In genomic region chr2:219835493-219835892, GRCh38 we compare ENCODE assay signal across 27 cellular contexts.
"Had no signal": no experiment of that assay in that cellular context is flagged by ENCODE, and none has a peak within 500 bp of the region (broad histone marks: within the 10 kb centered on the region; RNA-seq: fewer than 3 reads in every experiment).

No MANE protein-coding gene starts in this region.

- DNase-seq: stimulated activated CD4-positive, alpha-beta T cell treated with anti-CD3 and anti-CD28 coated beads, Interleukin-2, amount 100 ng/mL, for 48 hours; stimulated activated CD4-positive, alpha-beta T cell treated with anti-CD3 and anti-CD28 coated beads, Interleukin-4, amount 100 ng/mL, for 1 hour; stimulated activated CD4-positive, alpha-beta T cell treated with anti-CD3 and anti-CD28 coated beads, Interleukin-4, amount 100 ng/mL, for 24 hours; stimulated activated CD4-positive, alpha-beta T cell treated with anti-CD3 and anti-CD28 coated beads, Interleukin-4, amount 100 ng/mL, for 4 hours; stimulated activated CD8-positive, alpha-beta memory T cell treated with anti-CD3 and anti-CD28 coated beads, Interleukin-4, amount 100 ng/mL, for 48 hours; stimulated activated naive B cell treated with anti-CD40 and anti-IgM and Interleukin-4, amounts not matched to agents 10 μg/mL and 1 μg/mL and 100 μg/mL, for 72 hours; stimulated activated naive CD4-positive, alpha-beta T cell; stimulated activated naive CD4-positive, alpha-beta T cell treated with Interleukin-2 at 50 U/mL for 16 hours; stimulated activated naive CD8-positive, alpha-beta T cell treated with anti-CD3 and anti-CD28 coated beads, Interleukin-15, amount 100 ng/mL, for 72 hours; stimulated activated naive CD8-positive, alpha-beta T cell treated with anti-CD3 and anti-CD28 coated beads, Interleukin-15, Interleukin-2, amounts not matched to agents 100 U/mL and 50 U/mL, for 24 hours; stomach; substantia nigra; testis; thyroid gland; tibial artery; transverse colon; upper lobe of left lung; upper lobe of right lung; uterus had no signal

- H3K4me3 Mint-ChIP-seq: stimulated activated effector memory CD8-positive, alpha-beta T cell treated with anti-CD3 and anti-CD28 coated beads, Interleukin-12 subunit alpha, Interleukin-12 subunit beta, amount 100 ng/mL, for 72 hours; stimulated activated memory B cell treated with anti-CD40 and anti-IgM and Interleukin-4, amounts not matched to agents 10 μg/mL and 1 μg/mL and 100 μg/mL, for 72 hours; stimulated activated naive B cell treated with anti-CD40 and anti-IgM and Interleukin-4, amounts not matched to agents 10 μg/mL and 1 μg/mL and 100 μg/mL, for 72 hours; stimulated activated naive CD8-positive, alpha-beta T cell treated with anti-CD3 and anti-CD28 coated beads, Interleukin-15, amount 100 ng/mL, for 72 hours; stimulated activated naive CD8-positive, alpha-beta T cell treated with anti-CD3 and anti-CD28 coated beads, Interleukin-15, Interleukin-2, amounts not matched to agents 100 ng/mL and 50 ng/mL, for 24 hours; type B pancreatic cell had no signal

- H3K36me3 Mint-ChIP-seq: stimulated activated effector memory CD8-positive, alpha-beta T cell treated with anti-CD3 and anti-CD28 coated beads, Interleukin-12 subunit alpha, Interleukin-12 subunit beta, amount 100 ng/mL, for 72 hours; stimulated activated memory B cell treated with anti-CD40 and anti-IgM and Interleukin-4, amounts not matched to agents 10 μg/mL and 1 μg/mL and 100 μg/mL, for 72 hours; stimulated activated naive B cell treated with anti-CD40 and anti-IgM and Interleukin-4, amounts not matched to agents 10 μg/mL and 1 μg/mL and 100 μg/mL, for 72 hours; type B pancreatic cell had no signal

- H3K9me3 Mint-ChIP-seq: stimulated activated memory B cell treated with anti-CD40 and anti-IgM and Interleukin-4, amounts not matched to agents 10 μg/mL and 1 μg/mL and 100 μg/mL, for 72 hours; stimulated activated naive CD8-positive, alpha-beta T cell treated with anti-CD3 and anti-CD28 coated beads, Interleukin-15, amount 100 ng/mL, for 72 hours; stimulated activated naive CD8-positive, alpha-beta T cell treated with anti-CD3 and anti-CD28 coated beads, Interleukin-15, Interleukin-2, amounts not matched to agents 100 ng/mL and 50 ng/mL, for 24 hours; type B pancreatic cell had no signal

- H3K27me3 ChIP-seq: suprapubic skin, testis, thyroid gland, tibial artery, tibial nerve, transverse colon, upper lobe of left lung, upper lobe of right lung, uterus, vagina had no signal

- H3K27me3 Mint-ChIP-seq: stimulated activated memory B cell treated with anti-CD40 and anti-IgM and Interleukin-4, amounts not matched to agents 10 μg/mL and 1 μg/mL and 100 μg/mL, for 72 hours; stimulated activated naive B cell treated with anti-CD40 and anti-IgM and Interleukin-4, amounts not matched to agents 10 μg/mL and 1 μg/mL and 100 μg/mL, for 72 hours; stimulated activated naive CD8-positive, alpha-beta T cell treated with anti-CD3 and anti-CD28 coated beads, Interleukin-15, Interleukin-2, amounts not matched to agents 100 ng/mL and 50 ng/mL, for 24 hours had no signal

- H3K4me3 ChIP-seq: stomach, suprapubic skin, testis, thoracic aorta, thyroid gland, tibial artery, tibial nerve, transverse colon, upper lobe of left lung, upper lobe of right lung, uterus, vagina had no signal

- H3K27ac ChIP-seq: stomach, suprapubic skin, testis, thoracic aorta, thyroid gland, tibial artery, tibial nerve, transverse colon, upper lobe of left lung, upper lobe of right lung, uterus, vagina had no signal

- H3K27ac Mint-ChIP-seq: stimulated activated effector memory CD8-positive, alpha-beta T cell treated with anti-CD3 and anti-CD28 coated beads, Interleukin-12 subunit alpha, Interleukin-12 subunit beta, amount 100 ng/mL, for 72 hours; stimulated activated memory B cell treated with anti-CD40 and anti-IgM and Interleukin-4, amounts not matched to agents 10 μg/mL and 1 μg/mL and 100 μg/mL, for 72 hours; stimulated activated naive B cell treated with anti-CD40 and anti-IgM and Interleukin-4, amounts not matched to agents 10 μg/mL and 1 μg/mL and 100 μg/mL, for 72 hours; stimulated activated naive CD8-positive, alpha-beta T cell treated with anti-CD3 and anti-CD28 coated beads, Interleukin-15, amount 100 ng/mL, for 72 hours; stimulated activated naive CD8-positive, alpha-beta T cell treated with anti-CD3 and anti-CD28 coated beads, Interleukin-15, Interleukin-2, amounts not matched to agents 100 ng/mL and 50 ng/mL, for 24 hours; type B pancreatic cell had no signal

- ATAC-seq: stimulated activated effector memory CD8-positive, alpha-beta T cell treated with anti-CD3 and anti-CD28 coated beads, Interleukin-12 subunit alpha, Interleukin-12 subunit beta, amount 100 ng/mL, for 72 hours; stimulated activated memory B cell treated with anti-CD40 and anti-IgM and Interleukin-4, amounts not matched to agents 10 μg/mL and 1 μg/mL and 100 μg/mL, for 72 hours; stimulated activated naive B cell treated with anti-CD40 and anti-IgM and Interleukin-4, amounts not matched to agents 10 μg/mL and 1 μg/mL and 100 μg/mL, for 72 hours; stimulated activated naive CD8-positive, alpha-beta T cell treated with anti-CD3 and anti-CD28 coated beads, Interleukin-15, amount 100 ng/mL, for 72 hours; stimulated activated naive CD8-positive, alpha-beta T cell treated with anti-CD3 and anti-CD28 coated beads, Interleukin-15, Interleukin-2, amounts not matched to agents 100 U/mL and 50 U/mL, for 24 hours; upper lobe of right lung had no signal

- H3K36me3 ChIP-seq: stomach, suprapubic skin, thoracic aorta, thyroid gland, tibial artery, tibial nerve, transverse colon, upper lobe of left lung, upper lobe of right lung, uterus, vagina had no signal

- H3K4me1 ChIP-seq: stomach, suprapubic skin, testis, thyroid gland, tibial artery, tibial nerve, transverse colon, upper lobe of left lung, upper lobe of right lung, uterus, vagina had no signal

- H3K9me3 ChIP-seq: stomach, suprapubic skin, testis, thoracic aorta, thyroid gland, tibial artery, tibial nerve, transverse colon, upper lobe of left lung, upper lobe of right lung, uterus, vagina had no signal

- H3K4me1 Mint-ChIP-seq: stimulated activated effector memory CD8-positive, alpha-beta T cell treated with anti-CD3 and anti-CD28 coated beads, Interleukin-12 subunit alpha, Interleukin-12 subunit beta, amount 100 ng/mL, for 72 hours; stimulated activated memory B cell treated with anti-CD40 and anti-IgM and Interleukin-4, amounts not matched to agents 10 μg/mL and 1 μg/mL and 100 μg/mL, for 72 hours; stimulated activated naive B cell treated with anti-CD40 and anti-IgM and Interleukin-4, amounts not matched to agents 10 μg/mL and 1 μg/mL and 100 μg/mL, for 72 hours; stimulated activated naive CD8-positive, alpha-beta T cell treated with anti-CD3 and anti-CD28 coated beads, Interleukin-15, amount 100 ng/mL, for 72 hours had no signal
